In genomic region chr6:113970808-113971676, GRCh38 we compare ENCODE assay signal across 8 cellular contexts. TPM values are rescaled to one million over a fixed set of nuclear protein-coding genes. Genes with fewer than 3 reads are reported as not detected.
DNase-seq lines count a peak whose midpoint lies in the region; ATAC-seq, FAIRE-seq and TF ChIP-seq lines count a peak whose summit lies in the region.

TSS of gene HDAC2 (minus strand) at chr6:113971148. CDS start at chr6:113970908, 240 bp downstream.

- H3K4me1 ChIP-seq in right lobe of liver: peaks cover 0 to 21% (median 6%) of the 10 kb centered on the region in 4 donors

- FAIRE-seq in GM19239 (lab: Jason Lieb, UNC): peak; percentile 88

- H3K9me3 ChIP-seq in right lobe of liver: no peaks in the 10 kb centered on the region

- peak in 13 of 14 donors; percentile 84 to 94 (median 89) for DNase-seq in C1 segment of cervical spinal cord (lab: John Stamatoyannopoulos, UW)
- DNase-seq in GM19239 (ENCODE audit: insufficient read length, low spot score): peak; percentile 80
- peak; percentile 92 for DNase-seq in NCI-H748 (lab: John Stamatoyannopoulos, UW; ENCODE audit: unreplicated experiment)
- peak; percentile 87 to 89 for DNase-seq in activated CD4-positive, alpha-beta T cell treated with anti-CD3 and anti-CD28 coated beads, Interleukin-2, amount 50 U/mL, for 48 hours
- peak; percentile 70 to 87 for DNase-seq in dermis microvascular lymphatic vessel endothelial cell (ENCODE audit: low read depth in 2 of 2)
- peak; percentile 89 to 90 (median 90) for DNase-seq in right lobe of liver
- peak; percentile 81 for DNase-seq in stimulated activated CD4-positive, alpha-beta T cell treated with anti-CD3 and anti-CD28 coated beads, Interleukin-4, amount 100 ng/mL, for 48 hours (ENCODE audit: low read depth in 2 of 2)

- peak within 1 kb of the TSS; percentile 75 to 95 (median 92) for H3K4me3 ChIP-seq in right lobe of liver

- H3K27me3 ChIP-seq in right lobe of liver: no peaks in the 10 kb centered on the region

- ATAC-seq in HG03457 (IDR thresholded peaks at IDR 0.05; ENCODE audit: unreplicated experiment) (peak; percentile 83), right lobe of liver (peak; percentile 92 to 97 (median 96))

- under 1% methylated on average over 26 of the region's 82 CpGs for WGBS in right lobe of liver (ENCODE audit: insufficient coverage, low coverage, low lambda C conversion rate, missing lambda C conversion rate)

- H3K36me3 ChIP-seq in right lobe of liver: no peaks in the 10 kb centered on the region

- intact Hi-C loops in right lobe of liver (cut with DNase I): no loop called here

- peak; percentile 50 for TF ChIP-seq POLR2A in right lobe of liver (IDR thresholded peaks at IDR 0.05)

- H3K27ac ChIP-seq in right lobe of liver: peak within 1 kb of the TSS; percentile 87 to 90 (median 90)

- no peak for TF ChIP-seq CTCF in right lobe of liver (IDR thresholded peaks at IDR 0.05)

RNA-seq across cellular contexts. Expression of gene HDAC2, which starts in this region (rescaled TPM):
- 58.5 and 81.4 TPM in 2 replicates for total RNA-seq in dermis microvascular lymphatic vessel endothelial cell
- total RNA-seq in right lobe of liver: 10 to 100 TPM; 15.6 to 22.2 (median 21.3) TPM

Comparison
In these comparisons a context has a peak if more than half of its experiments do, and no peak if none do; other contexts are left out.
1. Peak in every context shown above with its lines: DNase-seq, ATAC-seq, H3K4me3 ChIP-seq and H3K27ac ChIP-seq.